ENCODE assay signal across 27 cellular contexts in the genomic region with DNA sequence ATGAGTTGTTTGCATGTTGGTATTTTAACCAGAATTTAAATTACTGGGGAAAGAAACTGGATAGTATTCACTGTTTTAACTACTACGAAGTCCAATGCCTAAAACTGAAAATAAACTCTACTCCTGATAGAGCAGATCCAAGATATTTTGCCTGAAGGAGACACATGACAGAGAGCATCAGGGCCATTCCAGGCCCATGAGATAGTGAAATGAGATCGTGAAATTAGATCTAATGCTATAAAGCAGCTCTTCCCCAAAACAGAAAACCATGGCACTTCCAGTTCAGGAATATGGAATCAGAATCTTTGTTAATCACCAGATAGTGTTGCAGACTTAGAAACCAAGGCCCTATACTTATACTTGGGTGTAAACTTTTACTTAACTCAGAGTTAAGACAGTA.
"Had no signal": no experiment of that assay in that cellular context is flagged by ENCODE, and none has a peak within 500 bp of the region (broad histone marks: within the 10 kb centered on the region; RNA-seq: fewer than 3 reads in every experiment).

No MANE protein-coding gene starts in this region.

- H3K9me3 ChIP-seq: adrenal gland, body of pancreas, esophagus squamous epithelium, left lung, lower lobe of right lung, neutrophil, ovary, right atrium auricular region, spleen, suprapubic skin, tibial artery, upper lobe of right lung had no signal

- H3K27ac ChIP-seq: adrenal gland, body of pancreas, epithelial cell of prostate, esophagus squamous epithelium, left lung, lower lobe of right lung, neutrophil, ovary, right atrium auricular region, spleen, suprapubic skin, upper lobe of right lung had no signal

- H3K4me3 ChIP-seq: adrenal gland, body of pancreas, esophagus squamous epithelium, left lung, lower lobe of right lung, ovary, right atrium auricular region, spleen, suprapubic skin, tibial artery, upper lobe of right lung had no signal

- H3K36me3 ChIP-seq: adrenal gland, esophagus squamous epithelium, left lung, lower lobe of right lung, neutrophil, ovary, right atrium auricular region, spleen, suprapubic skin, tibial artery, upper lobe of right lung, WERI-Rb-1 had no signal

- H3K27ac Mint-ChIP-seq: activated naive CD8-positive, alpha-beta T cell treated with anti-CD3 and anti-CD28 coated beads for 36 hours had no signal

- DNase-seq: activated CD4-positive, alpha-beta T cell treated with anti-CD3 and anti-CD28 coated beads for 48 hours; activated CD4-positive, alpha-beta T cell treated with anti-CD3 and anti-CD28 coated beads, Interleukin-2, amount 50 U/mL, for 48 hours; activated CD8-positive, alpha-beta memory T cell treated with anti-CD3 and anti-CD28 coated beads for 24 hours; activated effector memory CD4-positive, alpha-beta T cell treated with Interleukin-2 at 50 U/mL for 16 hours; activated naive CD4-positive, alpha-beta T cell treated with Interleukin-2 at 50 U/mL for 16 hours; activated naive CD8-positive, alpha-beta T cell treated with anti-CD3 and anti-CD28 coated beads for 36 hours; adrenal gland; aorta; body of pancreas; dermis blood vessel endothelial cell; effector CD4-positive, alpha-beta T cell; esophagus squamous epithelium; left lung; lower lobe of right lung; mesendoderm; nephron progenitor cell; ovary; spleen; stimulated activated naive CD4-positive, alpha-beta T cell; T1000; tibial artery; upper lobe of right lung; WERI-Rb-1 had no signal

- H3K4me3 Mint-ChIP-seq: activated naive CD8-positive, alpha-beta T cell treated with anti-CD3 and anti-CD28 coated beads for 36 hours; nephron progenitor cell had no signal

- H3K4me1 ChIP-seq: adrenal gland, upper lobe of right lung had no signal

- H3K36me3 Mint-ChIP-seq: activated naive CD8-positive, alpha-beta T cell treated with anti-CD3 and anti-CD28 coated beads for 36 hours had no signal

- H3K27me3 ChIP-seq: adrenal gland, body of pancreas, esophagus squamous epithelium, left lung, neutrophil, ovary, right atrium auricular region, spleen, suprapubic skin, tibial artery, upper lobe of right lung had no signal

- H3K9me3 Mint-ChIP-seq: activated naive CD8-positive, alpha-beta T cell treated with anti-CD3 and anti-CD28 coated beads for 36 hours; nephron progenitor cell had no signal
